ENCODE assay signal across 15 cellular contexts in genomic region chr6:119758385-119758784, GRCh38.
DNase-seq lines count a peak whose midpoint lies in the region; ATAC-seq and TF ChIP-seq lines count a peak whose summit lies in the region.
"Had no signal": no experiment of that assay in that cellular context is flagged by ENCODE, and none has a peak within 500 bp of the region (broad histone marks: within the 10 kb centered on the region; RNA-seq: fewer than 3 reads in every experiment).

No MANE protein-coding gene starts in this region.

- H3K4me1 ChIP-seq in neural progenitor cell, result no peaks in the 10 kb centered on the region
- H3K4me1 ChIP-seq: Caco-2 had no signal

- ATAC-seq in stimulated activated effector memory CD8-positive, alpha-beta T cell treated with anti-CD3 and anti-CD28 coated beads, Interleukin-12 subunit alpha, Interleukin-12 subunit beta, amount 100 ng/mL, for 72 hours, result peak; percentile 47
- ATAC-seq in stimulated activated naive CD8-positive, alpha-beta T cell treated with anti-CD3 and anti-CD28 coated beads, Interleukin-15, Interleukin-2, amounts not matched to agents 100 U/mL and 50 U/mL, for 24 hours, result peak; percentile 28
- no peak for ATAC-seq in GM21447 (IDR thresholded peaks at IDR 0.05; ENCODE audit: unreplicated experiment)
- ATAC-seq: CD8-positive, alpha-beta T cell had no signal

- intact Hi-C loops in activated CD4-positive, alpha-beta memory T cell treated with anti-CD3 and anti-CD28 coated beads for 36 hours (cut with micrococcal nuclease), result no loop called here
- intact Hi-C loops in dorsolateral prefrontal cortex (cut with DNase I), result no loop called here

- no peaks in the 10 kb centered on the region for H3K79me2 ChIP-seq in neural progenitor cell (ENCODE audit: low read depth)

- no peaks in the 10 kb centered on the region for H3K36me3 ChIP-seq in neural progenitor cell

- H3K27ac Mint-ChIP-seq in neural progenitor cell, result no peak overlapping the region
- H3K27ac Mint-ChIP-seq in stimulated activated effector memory CD8-positive, alpha-beta T cell treated with anti-CD3 and anti-CD28 coated beads, Interleukin-12 subunit alpha, Interleukin-12 subunit beta, amount 100 ng/mL, for 72 hours, result no peak overlapping the region
- no peak overlapping the region for H3K27ac Mint-ChIP-seq in activated CD4-positive, alpha-beta memory T cell treated with anti-CD3 and anti-CD28 coated beads for 36 hours
- H3K27ac Mint-ChIP-seq: CD4-positive, CD25-positive, alpha-beta regulatory T cell; CD8-positive, alpha-beta T cell had no signal

- no peak for DNase-seq in neural progenitor cell (ENCODE audit: low spot score)
- no peak for DNase-seq in stimulated activated effector memory CD8-positive, alpha-beta T cell treated with anti-CD3 and anti-CD28 coated beads, Interleukin-12 subunit alpha, Interleukin-12 subunit beta, amount 100 ng/mL, for 72 hours (ENCODE audit: low spot score in 2 of 2)
- DNase-seq in stimulated activated naive CD8-positive, alpha-beta T cell treated with anti-CD3 and anti-CD28 coated beads, Interleukin-15, Interleukin-2, amounts not matched to agents 100 U/mL and 50 U/mL, for 24 hours, result no peak
- no peak for DNase-seq in activated CD4-positive, alpha-beta memory T cell treated with anti-CD3 and anti-CD28 coated beads for 36 hours
- no peak for DNase-seq in dorsolateral prefrontal cortex
- DNase-seq: C1 segment of cervical spinal cord; Caco-2; CD4-positive, CD25-positive, alpha-beta regulatory T cell; CD8-positive, alpha-beta T cell; DMS153; DND-41; GM23248; H7; HCEC 1CT had no signal

- H3K27me3 ChIP-seq in neural progenitor cell (no peaks in the 10 kb centered on the region), dorsolateral prefrontal cortex (peaks cover 0 to 2% (median 0%) of the 10 kb centered on the region in 45 donors)

- no peaks in the 10 kb centered on the region for H3K9me3 ChIP-seq in neural progenitor cell (ENCODE audit: low read depth)
- H3K9me3 ChIP-seq: Caco-2 had no signal

- no peak overlapping the region for H3K9ac ChIP-seq in neural progenitor cell
- H3K9ac ChIP-seq: GM23248 had no signal

- H3K4me3 Mint-ChIP-seq in neural progenitor cell, result no peak overlapping the region
- H3K4me3 Mint-ChIP-seq in stimulated activated effector memory CD8-positive, alpha-beta T cell treated with anti-CD3 and anti-CD28 coated beads, Interleukin-12 subunit alpha, Interleukin-12 subunit beta, amount 100 ng/mL, for 72 hours, result no peak overlapping the region
- H3K4me3 Mint-ChIP-seq in activated CD4-positive, alpha-beta memory T cell treated with anti-CD3 and anti-CD28 coated beads for 36 hours, result no peak overlapping the region
- H3K4me3 Mint-ChIP-seq: CD4-positive, CD25-positive, alpha-beta regulatory T cell; CD8-positive, alpha-beta T cell had no signal

- H3K4me1 Mint-ChIP-seq in neural progenitor cell, result no peaks in the 10 kb centered on the region
- H3K4me1 Mint-ChIP-seq in stimulated activated effector memory CD8-positive, alpha-beta T cell treated with anti-CD3 and anti-CD28 coated beads, Interleukin-12 subunit alpha, Interleukin-12 subunit beta, amount 100 ng/mL, for 72 hours, result no peaks in the 10 kb centered on the region
- no peaks in the 10 kb centered on the region for H3K4me1 Mint-ChIP-seq in activated CD4-positive, alpha-beta memory T cell treated with anti-CD3 and anti-CD28 coated beads for 36 hours (ENCODE audit: low read depth)
- H3K4me1 Mint-ChIP-seq: CD4-positive, CD25-positive, alpha-beta regulatory T cell had no signal

- TF ChIP-seq CTCF in neural progenitor cell (IDR thresholded peaks at IDR 0.05) (no peak), dorsolateral prefrontal cortex (IDR thresholded peaks at IDR 0.05 in 54 of 56, conservative IDR thresholded peaks at IDR 0.05 in 2 of 56; ENCODE audit: low read depth in 1 of 56, partially characterized antibody in 56 of 56) (no peak)

- H3K36me3 Mint-ChIP-seq in neural progenitor cell, result no peaks in the 10 kb centered on the region
- no peaks in the 10 kb centered on the region for H3K36me3 Mint-ChIP-seq in stimulated activated effector memory CD8-positive, alpha-beta T cell treated with anti-CD3 and anti-CD28 coated beads, Interleukin-12 subunit alpha, Interleukin-12 subunit beta, amount 100 ng/mL, for 72 hours
- no peaks in the 10 kb centered on the region for H3K36me3 Mint-ChIP-seq in activated CD4-positive, alpha-beta memory T cell treated with anti-CD3 and anti-CD28 coated beads for 36 hours
- H3K36me3 Mint-ChIP-seq: CD4-positive, CD25-positive, alpha-beta regulatory T cell; CD8-positive, alpha-beta T cell had no signal

- H3F3A ChIP-seq in neural progenitor cell (ENCODE audit: low read depth), result no peaks in the 10 kb centered on the region

- CTCF ChIA-PET in activated CD4-positive, alpha-beta memory T cell treated with anti-CD3 and anti-CD28 coated beads for 36 hours (lab: Charles Lee), result no interaction called here

- no peak overlapping the region for H3K27ac ChIP-seq in neural progenitor cell
- H3K27ac ChIP-seq in dorsolateral prefrontal cortex, result no peak overlapping the region
- H3K27ac ChIP-seq: GM23248 had no signal

- no peaks in the 10 kb centered on the region for H3K9me3 Mint-ChIP-seq in neural progenitor cell
- H3K9me3 Mint-ChIP-seq in stimulated activated effector memory CD8-positive, alpha-beta T cell treated with anti-CD3 and anti-CD28 coated beads, Interleukin-12 subunit alpha, Interleukin-12 subunit beta, amount 100 ng/mL, for 72 hours, result no peaks in the 10 kb centered on the region
- H3K9me3 Mint-ChIP-seq in activated CD4-positive, alpha-beta memory T cell treated with anti-CD3 and anti-CD28 coated beads for 36 hours, result no peaks in the 10 kb centered on the region
- H3K9me3 Mint-ChIP-seq: CD8-positive, alpha-beta T cell had no signal

- H3K27me3 Mint-ChIP-seq in neural progenitor cell (ENCODE audit: insufficient read depth, low read depth), result peaks cover 2% of the 10 kb centered on the region
- peaks cover 3% of the 10 kb centered on the region for H3K27me3 Mint-ChIP-seq in activated CD4-positive, alpha-beta memory T cell treated with anti-CD3 and anti-CD28 coated beads for 36 hours
- H3K27me3 Mint-ChIP-seq: CD4-positive, CD25-positive, alpha-beta regulatory T cell had no signal

- no peak overlapping the region for H3K4me2 ChIP-seq in neural progenitor cell

- H4K20me1 ChIP-seq in neural progenitor cell (ENCODE audit: low read depth), result no peaks in the 10 kb centered on the region

- H3K4me3 ChIP-seq in neural progenitor cell (no peak overlapping the region), dorsolateral prefrontal cortex (no peak overlapping the region)
- H3K4me3 ChIP-seq: GM23248 had no signal

- H2AFZ ChIP-seq in neural progenitor cell (replicated peaks), result peak overlapping the region; percentile 36
- H2AFZ ChIP-seq: GM23248 had no signal

- POLR2A ChIA-PET in activated CD4-positive, alpha-beta memory T cell treated with anti-CD3 and anti-CD28 coated beads for 36 hours (lab: Charles Lee), result no interaction called here
